Comparison of ENCODE assay signal across 8 cellular contexts in the genomic region with DNA sequence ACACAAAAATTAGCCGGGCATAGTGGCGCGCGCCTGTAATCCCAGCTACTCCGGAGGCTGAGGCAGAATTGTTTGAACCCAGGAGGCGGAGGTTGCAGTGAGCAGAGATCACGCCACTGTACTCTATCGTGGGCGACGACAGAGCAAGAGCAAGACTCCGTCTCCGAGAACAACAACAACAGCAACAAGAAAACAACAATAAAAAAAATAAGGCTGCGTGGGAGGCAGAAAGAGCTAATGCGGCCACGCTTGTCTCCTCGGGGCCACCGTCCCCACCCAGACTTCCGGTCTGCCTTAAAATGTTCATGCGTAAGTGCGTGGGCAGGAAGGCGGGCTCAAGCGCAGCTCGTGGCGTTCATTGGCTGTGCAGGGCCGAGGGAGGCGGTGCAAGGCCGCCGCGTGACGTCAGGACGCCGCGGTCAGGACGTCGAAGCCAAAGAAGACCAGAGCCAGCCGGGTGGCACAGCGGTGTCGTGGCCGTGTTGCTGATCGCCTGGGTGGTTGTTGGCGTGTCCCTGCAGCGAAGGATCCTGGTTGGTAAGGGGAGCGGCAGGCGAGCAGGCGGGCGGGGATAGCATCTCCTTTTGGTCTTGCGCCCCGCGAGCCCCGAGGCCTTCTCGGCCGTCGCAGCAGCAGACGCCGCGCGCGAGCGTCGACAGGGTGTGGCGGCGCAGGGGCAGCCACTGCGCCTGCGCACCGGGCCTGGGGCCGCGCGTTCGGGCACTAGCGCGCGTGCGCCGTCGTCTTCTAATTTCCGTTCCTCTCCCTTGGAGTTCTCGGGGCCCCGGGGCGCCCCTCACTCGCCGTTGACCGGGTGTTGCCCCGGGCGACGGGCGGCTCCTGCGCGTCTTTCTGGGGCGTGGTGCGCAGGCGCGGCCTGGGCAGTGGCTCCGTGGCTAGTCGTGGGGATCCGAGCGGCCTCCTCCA. TPM values are rescaled to one million over a fixed set of nuclear protein-coding genes. Genes with fewer than 3 reads are reported as not detected.
DNase-seq lines count a peak whose midpoint lies in the region; ATAC-seq and TF ChIP-seq lines count a peak whose summit lies in the region.

Gene LENG8 (plus strand): TSS at position 426 of the 927 bp plus-strand sequence. CDS start 2,146 bp downstream, outside the sequence.

- H3K4me3 ChIP-seq in dorsolateral prefrontal cortex (peak within 1 kb of the TSS; percentile 69 to 100 (median 93)), lower leg skin (ENCODE audit: low read depth, poor library complexity, severe bottlenecking) (peak within 1 kb of the TSS; percentile 88)

- peak within 1 kb of the TSS; percentile 98 to 99 for H3K4me3 Mint-ChIP-seq in CD14-positive monocyte

- H3K4me1 Mint-ChIP-seq in CD14-positive monocyte = peaks cover 35% of the 10 kb centered on the region

- H3K9me3 Mint-ChIP-seq in CD14-positive monocyte = peaks cover 0 to 5% (median 0%) of the 10 kb centered on the region in 7 donors

- H3K36me3 Mint-ChIP-seq in CD14-positive monocyte = peaks cover 49 to 63% of the 10 kb centered on the region in 2 donors

- H3K27me3 Mint-ChIP-seq in CD14-positive monocyte (ENCODE audit: low read depth in 3 of 3) = peaks cover 0 to 3% (median 2%) of the 10 kb centered on the region in 3 donors

- peak in 1 of 2 donors; percentile 87 for TF ChIP-seq POLR2A in lower leg skin (IDR thresholded peaks at IDR 0.05)

- DNase-seq in CD14-positive monocyte (ENCODE audit: low spot score) (peak; percentile 98), NCI-H82 (lab: John Stamatoyannopoulos, UW) (peak; percentile 97), dorsolateral prefrontal cortex (peak; percentile 98 to 100 (median 99)), lower leg skin (ENCODE audit: low spot score in 2 of 2) (peak; percentile 97 to 100)
- DNase-seq in activated CD4-positive, alpha-beta T cell treated with anti-CD3 and anti-CD28 coated beads, Interleukin-2, amount 50 U/mL, for 48 hours = peak; percentile 96 to 97
- peak; percentile 94 to 95 for DNase-seq in stimulated activated CD4-positive, alpha-beta T cell treated with anti-CD3 and anti-CD28 coated beads, Interleukin-4, amount 100 ng/mL, for 48 hours (ENCODE audit: low read depth in 2 of 2)

- 0 to 1% methylated on average over 37 to 43 of the region's 96 CpGs for WGBS in lower leg skin, 2 donors

- ATAC-seq in GM19397 (IDR thresholded peaks at IDR 0.05; ENCODE audit: unreplicated experiment) (peak; percentile 89), HG03571 (IDR thresholded peaks at IDR 0.05; ENCODE audit: unreplicated experiment) (peak; percentile 75)

- no peak for TF ChIP-seq CTCF in CD14-positive monocyte (IDR thresholded peaks at IDR 0.05)
- TF ChIP-seq CTCF in dorsolateral prefrontal cortex (IDR thresholded peaks at IDR 0.05 in 54 of 56, conservative IDR thresholded peaks at IDR 0.05 in 2 of 56; ENCODE audit: low read depth in 1 of 56, partially characterized antibody in 56 of 56) = peak in 25 of 56 donors; percentile 5 to 55 (median 16)
- TF ChIP-seq CTCF in lower leg skin (IDR thresholded peaks at IDR 0.05) = peak in 1 of 3 donors; percentile 28

- H3K27ac Mint-ChIP-seq in CD14-positive monocyte = peak within 1 kb of the TSS; percentile 99 to 100 (median 100)

- H3K27me3 ChIP-seq in dorsolateral prefrontal cortex = no peaks in the 10 kb centered on the region

- intact Hi-C loops in CD14-positive monocyte (cut with micrococcal nuclease) = loop anchor here (2.0 to 10.0 kb wide), 3 partner anchors 14 to 254 kb away; partner anchors contain the start of genes LENG9 (in 1 of the 2) and TSEN34 (in 1 of the 2)
- intact Hi-C loops in dorsolateral prefrontal cortex (cut with DNase I) = loop anchor here (2.0 kb wide), 2 partner anchors 14 to 16 kb away; partner anchors contain the start of gene LENG9 (in 1 of the 2)
- intact Hi-C loops in lower leg skin (cut with DNase I; ENCODE audit: low total_unique reads) = no loop called here

- H3K27ac ChIP-seq in dorsolateral prefrontal cortex = peak within 1 kb of the TSS; percentile 83 to 99 (median 97)

RNA-seq across cellular contexts. Expression of gene LENG8, which starts in this region (rescaled TPM):
- polyA plus RNA-seq in CD14-positive monocyte = 1 to 10 TPM; 3.6 to 5.8 TPM
- total RNA-seq in dorsolateral prefrontal cortex = 100 to 1,000 TPM; 122 to 322 (median 204) TPM
- 100 to 1,000 TPM in 1 of 4 donors, 10 to 100 TPM in 3; 57.9 to 195 (median 64.1) TPM for total RNA-seq in lower leg skin

Comparison
In these comparisons a context has a peak if more than half of its experiments do, and no peak if none do; other contexts are left out.
1. Peak in every context shown above with its lines: DNase-seq, ATAC-seq, H3K4me3 ChIP-seq and H3K27ac ChIP-seq.